25 cellular contexts compared by ENCODE assay signal in genomic region chr14:90496379-90496778, GRCh38.
"Had no signal": no experiment of that assay in that cellular context is flagged by ENCODE, and none has a peak within 500 bp of the region (broad histone marks: within the 10 kb centered on the region; RNA-seq: fewer than 3 reads in every experiment).

No MANE protein-coding gene starts in this region.

- H3K27me3 ChIP-seq: brain microvascular endothelial cell, cardiac muscle cell, MG63, Peyer's patch had no signal

- DNase-seq: activated CD4-positive, alpha-beta memory T cell treated with anti-CD3 and anti-CD28 coated beads for 36 hours; activated CD4-positive, alpha-beta T cell treated with anti-CD3 and anti-CD28 coated beads, Interleukin-2, amount 10 ng/mL, durations not matched to agents 7 days and 5 days; activated CD4-positive, CD25-positive, alpha-beta regulatory T cell; activated CD8-positive, alpha-beta memory T cell treated with anti-CD3 and anti-CD28 coated beads for 24 hours; activated gamma-delta T cell treated with Interleukin-2 at 50 U/mL for 16 hours; activated naive CD4-positive, alpha-beta T cell treated with anti-CD3 and anti-CD28 coated beads, Interleukin-2, amount 10 ng/mL, durations not matched to agents 7 days and 5 days; activated naive CD8-positive, alpha-beta T cell treated with anti-CD3 and anti-CD28 coated beads for 36 hours; activated T-cell treated with anti-CD3 and anti-CD28 coated beads, Interleukin-2, amount 50 U/mL, for 72 hours; brain microvascular endothelial cell; MG63; MV-4-11; NCI-H1105; NCI-H1436; NCI-H1694 treated with DMSO at 0.1 percent for 48 hours; NCI-H2029 treated with DMSO at 0.1 percent for 48 hours; NCI-H510A treated with DMSO at 0.1 percent for 48 hours; NCI-H69; SHP77 treated with DMSO at 0.1 percent for 48 hours; T-cell; T-helper 2 cell; T1000 had no signal

- H3K36me3 ChIP-seq: brain microvascular endothelial cell, cardiac muscle cell, MG63, Peyer's patch had no signal

- H3K9me3 ChIP-seq: MG63, Peyer's patch had no signal

- H3K27ac ChIP-seq: brain microvascular endothelial cell, cardiac muscle cell, Peyer's patch, VCaP had no signal

- H3K4me3 ChIP-seq: cardiac muscle cell, MG63, Peyer's patch had no signal

- ATAC-seq: activated T-cell treated with anti-CD3 and anti-CD28 coated beads, Interleukin-2, amount 50 U/mL, for 72 hours; T-cell had no signal

- FAIRE-seq: TTC549 had no signal
